Comparison of ENCODE assay signal across 9 cellular contexts in genomic region chr2:218218409-218219185, GRCh38. TPM values are rescaled to one million over a fixed set of nuclear protein-coding genes. Genes with fewer than 3 reads are reported as not detected.
A peak's percentile ranks its signal among the peaks of the same experiment; 100 is the strongest.
DNase-seq lines count a peak whose midpoint lies in the region; ATAC-seq and TF ChIP-seq lines count a peak whose summit lies in the region.
"Had no signal": no experiment of that assay in that cellular context is flagged by ENCODE, and none has a peak within 500 bp of the region (broad histone marks: within the 10 kb centered on the region; RNA-seq: fewer than 3 reads in every experiment).

No MANE protein-coding gene starts in this region.

- H3K27me3 ChIP-seq in RWPE2 (ENCODE audit: insufficient read depth, poor library complexity, severe bottlenecking), result no peaks in the 10 kb centered on the region

- H3K4me3 ChIP-seq in RWPE2 (ENCODE audit: severe bottlenecking), result peak overlapping the region; percentile 87

- peaks cover 45% of the 10 kb centered on the region for H3K4me1 ChIP-seq in RWPE2 (ENCODE audit: insufficient read depth, poor library complexity, severe bottlenecking)

- ATAC-seq in HG02973 (IDR thresholded peaks at IDR 0.05; ENCODE audit: unreplicated experiment) (peak; percentile 35), RWPE2 (ENCODE audit: low read depth) (no peak; the same call in 2 of the 3 replicates)
- ATAC-seq in effector memory CD8-positive, alpha-beta T cell (replicated peaks), result peak; percentile 9

- no peaks in the 10 kb centered on the region for H3K9me3 Mint-ChIP-seq in effector memory CD8-positive, alpha-beta T cell
- no peaks in the 10 kb centered on the region for H3K9me3 Mint-ChIP-seq in osteocyte (ENCODE audit: unreplicated experiment)

- H3K36me3 ChIP-seq in RWPE2 (ENCODE audit: low read depth), result peaks cover 57% of the 10 kb centered on the region

- no peaks in the 10 kb centered on the region for H3K9me3 ChIP-seq in RWPE2 (ENCODE audit: severe bottlenecking)

- H3K27ac ChIP-seq in RWPE2 (ENCODE audit: poor library complexity, severe bottlenecking), result peak overlapping the region; percentile 90

- H3K4me3 Mint-ChIP-seq in effector memory CD8-positive, alpha-beta T cell, result peak overlapping the region; percentile 88 to 93
- peak overlapping the region; percentile 84 for H3K4me3 Mint-ChIP-seq in osteocyte (ENCODE audit: unreplicated experiment)

- H3K27ac Mint-ChIP-seq in effector memory CD8-positive, alpha-beta T cell, result peak overlapping the region; percentile 95 to 99
- H3K27ac Mint-ChIP-seq in osteocyte (ENCODE audit: unreplicated experiment), result peak overlapping the region; percentile 96

- H3K27me3 Mint-ChIP-seq in effector memory CD8-positive, alpha-beta T cell, result no peaks in the 10 kb centered on the region
- no peaks in the 10 kb centered on the region for H3K27me3 Mint-ChIP-seq in osteocyte (ENCODE audit: unreplicated experiment)

- peaks cover 45 to 57% of the 10 kb centered on the region in 2 donors for H3K4me1 Mint-ChIP-seq in effector memory CD8-positive, alpha-beta T cell (ENCODE audit: low read depth in 2 of 2)
- peaks cover 53% of the 10 kb centered on the region for H3K4me1 Mint-ChIP-seq in osteocyte (ENCODE audit: unreplicated experiment)

- TF ChIP-seq CTCF in RWPE2 (IDR thresholded peaks at IDR 0.05; ENCODE audit: poor library complexity, severe bottlenecking) (no peak), osteocyte (IDR thresholded peaks at IDR 0.05) (no peak)

- DNase-seq in stimulated activated CD4-positive, alpha-beta T cell treated with anti-CD3 and anti-CD28 coated beads, Interleukin-1b, Interleukin-23, amount 100 ng/mL, for 48 hours, result peak; percentile 32
- DNase-seq in stimulated activated CD4-positive, alpha-beta T cell treated with anti-CD3 and anti-CD28 coated beads, Interleukin-2, amount 100 ng/mL, for 48 hours, result no peak
- DNase-seq in RWPE2 (ENCODE audit: low spot score) (no peak), osteocyte (ENCODE audit: extremely low spot score, unreplicated experiment) (no peak), dedifferentiated amniotic fluid mesenchymal stem cell (ENCODE audit: extremely low spot score) (no peak), EL (no peak)
- no peak for DNase-seq in effector memory CD8-positive, alpha-beta T cell

- H3K36me3 Mint-ChIP-seq in effector memory CD8-positive, alpha-beta T cell (ENCODE audit: insufficient read depth), result peaks cover 47% of the 10 kb centered on the region
- peaks cover 10% of the 10 kb centered on the region for H3K36me3 Mint-ChIP-seq in osteocyte (ENCODE audit: unreplicated experiment)

RNA-seq across cellular contexts. Expression of gene ARPC2, which starts 1.6 kb away (rescaled TPM):
- total RNA-seq in osteocyte, result 265 and 284 TPM in 2 replicates

RNA-seq across cellular contexts. Expression of gene GPBAR1, which starts 42.2 kb away (rescaled TPM):
- not detected in 2 replicates for total RNA-seq in osteocyte

RNA-seq across cellular contexts. Expression of gene AAMP, which starts 51.3 kb away (rescaled TPM):
- 62.9 and 66.3 TPM in 2 replicates for total RNA-seq in osteocyte

RNA-seq across cellular contexts. Expression of gene PNKD, which starts 51.7 kb away (rescaled TPM):
- 43.0 and 45.0 TPM in 2 replicates for total RNA-seq in osteocyte

RNA-seq across cellular contexts. Expression of gene CXCR1, which starts 51.8 kb away (rescaled TPM):
- not detected in 2 replicates for total RNA-seq in osteocyte
- total RNA-seq: renal cortical epithelial cell had no signal
